Comparison of ENCODE assay signal across 17 cellular contexts in genomic region chr11:64751580-64751979, GRCh38. TPM values are rescaled to one million over a fixed set of nuclear protein-coding genes. Genes with fewer than 3 reads are reported as not detected.
"Had no signal": no experiment of that assay in that cellular context is flagged by ENCODE, and none has a peak within 500 bp of the region (broad histone marks: within the 10 kb centered on the region; RNA-seq: fewer than 3 reads in every experiment).

No MANE protein-coding gene starts in this region.

- DNase-seq: activated CD4-positive, alpha-beta memory T cell treated with anti-CD3 and anti-CD28 coated beads, Interleukin-2, amount 10 ng/mL, durations not matched to agents 7 days and 5 days; activated CD4-positive, alpha-beta T cell treated with anti-CD3 and anti-CD28 coated beads for 4 hours; activated naive CD4-positive, alpha-beta T cell treated with anti-CD3 and anti-CD28 coated beads, Interleukin-2, amount 10 ng/mL, durations not matched to agents 7 days and 5 days; activated T-cell treated with anti-CD3 and anti-CD28 coated beads, Interleukin-2, amount 50 U/mL, for 24 hours; endodermal cell; left colon; lower lobe of right lung; nephron progenitor cell; stimulated activated CD4-positive, alpha-beta T cell treated with anti-CD3 and anti-CD28 coated beads, Interleukin-1b, Interleukin-23, amount 100 ng/mL, for 48 hours; stimulated activated naive CD8-positive, alpha-beta T cell treated with anti-CD3 and anti-CD28 coated beads, Interleukin-15, amount 100 ng/mL, for 72 hours; T-helper 1 cell; testis had no signal

- H3K4me3 ChIP-seq: ascending aorta, dorsolateral prefrontal cortex, lower lobe of right lung, testis, upper lobe of right lung had no signal

- H3K4me1 Mint-ChIP-seq: endodermal cell had no signal

- FAIRE-seq: bronchial epithelial cell had no signal

- H3K36me3 ChIP-seq: lower lobe of right lung, upper lobe of right lung had no signal

- H3K27me3 Mint-ChIP-seq: activated CD4-positive, alpha-beta memory T cell treated with anti-CD3 and anti-CD28 coated beads, Interleukin-2, amount 10 ng/mL, durations not matched to agents 7 days and 5 days; activated naive CD4-positive, alpha-beta T cell treated with anti-CD3 and anti-CD28 coated beads, Interleukin-2, amount 10 ng/mL, durations not matched to agents 7 days and 5 days; activated T-cell treated with anti-CD3 and anti-CD28 coated beads, Interleukin-2, amount 50 U/mL, for 24 hours; stimulated activated naive CD8-positive, alpha-beta T cell treated with anti-CD3 and anti-CD28 coated beads, Interleukin-15, amount 100 ng/mL, for 72 hours had no signal

- H3K27ac Mint-ChIP-seq: endodermal cell had no signal

- ATAC-seq: left colon; lower lobe of right lung; stimulated activated naive CD8-positive, alpha-beta T cell treated with anti-CD3 and anti-CD28 coated beads, Interleukin-15, amount 100 ng/mL, for 72 hours; upper lobe of right lung had no signal

- H3K9me3 ChIP-seq: ascending aorta, lower lobe of right lung, testis, upper lobe of right lung had no signal

- H3K27ac ChIP-seq: ascending aorta, dorsolateral prefrontal cortex, lower lobe of right lung, testis, upper lobe of right lung had no signal

- H3K27me3 ChIP-seq: ascending aorta, dorsolateral prefrontal cortex, testis, upper lobe of right lung had no signal

- H3K4me3 Mint-ChIP-seq: activated CD4-positive, alpha-beta memory T cell treated with anti-CD3 and anti-CD28 coated beads, Interleukin-2, amount 10 ng/mL, durations not matched to agents 7 days and 5 days; activated naive CD4-positive, alpha-beta T cell treated with anti-CD3 and anti-CD28 coated beads, Interleukin-2, amount 10 ng/mL, durations not matched to agents 7 days and 5 days; activated T-cell treated with anti-CD3 and anti-CD28 coated beads, Interleukin-2, amount 50 U/mL, for 24 hours; endodermal cell; nephron progenitor cell; stimulated activated naive CD8-positive, alpha-beta T cell treated with anti-CD3 and anti-CD28 coated beads, Interleukin-15, amount 100 ng/mL, for 72 hours had no signal

- H3K4me1 ChIP-seq: ascending aorta, lower lobe of right lung, upper lobe of right lung had no signal

- H3K9me3 Mint-ChIP-seq: activated CD4-positive, alpha-beta memory T cell treated with anti-CD3 and anti-CD28 coated beads, Interleukin-2, amount 10 ng/mL, durations not matched to agents 7 days and 5 days; activated naive CD4-positive, alpha-beta T cell treated with anti-CD3 and anti-CD28 coated beads, Interleukin-2, amount 10 ng/mL, durations not matched to agents 7 days and 5 days; activated T-cell treated with anti-CD3 and anti-CD28 coated beads, Interleukin-2, amount 50 U/mL, for 24 hours; endodermal cell; nephron progenitor cell; stimulated activated naive CD8-positive, alpha-beta T cell treated with anti-CD3 and anti-CD28 coated beads, Interleukin-15, amount 100 ng/mL, for 72 hours had no signal

RNA-seq across cellular contexts. Expression of gene RASGRP2, which starts 7.6 kb away (rescaled TPM):
- total RNA-seq: bronchial epithelial cell, epithelial cell of proximal tubule had no signal

RNA-seq across cellular contexts. Expression of gene PYGM, which starts 8.2 kb away (rescaled TPM):
- total RNA-seq: epithelial cell of proximal tubule had no signal

RNA-seq across cellular contexts. Expression of gene NRXN2, which starts 28.6 kb away (rescaled TPM):
- total RNA-seq: bronchial epithelial cell, epithelial cell of proximal tubule had no signal
